In the genomic region with DNA sequence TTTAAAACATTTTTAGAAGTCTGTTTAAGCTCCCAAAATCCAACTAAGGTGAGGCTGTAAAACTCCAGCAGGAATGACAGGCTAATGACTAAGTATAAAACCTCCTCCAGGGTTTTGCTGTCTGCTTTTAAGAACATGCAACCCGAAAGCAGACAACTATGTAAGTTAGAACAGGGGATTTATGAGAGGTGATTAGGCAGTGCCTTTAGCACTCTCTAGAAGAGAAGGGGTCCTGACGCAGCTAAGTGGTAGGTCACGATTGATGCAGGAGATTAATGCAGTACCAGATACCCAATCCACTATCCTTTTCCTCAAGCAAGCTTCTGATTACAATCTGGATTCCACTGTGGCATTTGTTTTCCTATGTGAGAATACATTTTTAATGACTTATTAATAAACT, we compare ENCODE assay signal across 1 cellular context.
TF ChIP-seq lines count a peak whose summit lies in the region.

No MANE protein-coding gene starts in this region.

TF ChIP-seq in IMR-90, 13 proteins besides CTCF, POLR2A, EP300 and RAD21 (continued from another document):
- TF ChIP-seq MAFK (IDR thresholded peaks at IDR 0.05; ENCODE audit: low read depth, low read length) (no peak), CEBPB (IDR thresholded peaks at IDR 0.05; ENCODE audit: low read depth, low read length) (no peak), RCOR1 (IDR thresholded peaks at IDR 0.05; ENCODE audit: insufficient replicate concordance, low read length) (no peak), BHLHE40 (IDR thresholded peaks at IDR 0.05; ENCODE audit: low read depth, low read length) (no peak)
